23 cellular contexts compared by ENCODE assay signal in genomic region chr10:110972231-110973134, GRCh38. TPM values are rescaled to one million over a fixed set of nuclear protein-coding genes. Genes with fewer than 3 reads are reported as not detected.
DNase-seq lines count a peak whose midpoint lies in the region; ATAC-seq and TF ChIP-seq lines count a peak whose summit lies in the region.
"Had no signal": no experiment of that assay in that cellular context is flagged by ENCODE, and none has a peak within 500 bp of the region (broad histone marks: within the 10 kb centered on the region; RNA-seq: fewer than 3 reads in every experiment).

No MANE protein-coding gene starts in this region.

- TF ChIP-seq CTCF in activated B cell treated with CpG ODN at 0.5 μM for 24 hours (IDR thresholded peaks at IDR 0.05): no peak

- H3K27ac Mint-ChIP-seq in activated naive CD4-positive, alpha-beta T cell treated with anti-CD3 and anti-CD28 coated beads, Interleukin-2, amount 50 U/mL, for 24 hours: peak overlapping the region; percentile 27
- H3K27ac Mint-ChIP-seq in activated B cell treated with CpG ODN at 0.5 μM for 24 hours: peak overlapping the region; percentile 25
- H3K27ac Mint-ChIP-seq: activated CD4-positive, alpha-beta memory T cell treated with anti-CD3 and anti-CD28 coated beads for 36 hours; activated T-helper 2 cell treated with anti-CD3 and anti-CD28 coated beads, Interferon-gamma antibody, Interleukin-2, Interleukin-4, amounts not matched to agents 10 μg/mL and 5 μg/mL and 100 μg/mL, durations not matched to agents 14 hours and 24 hours and 36 hours had no signal

- POLR2A ChIA-PET in activated B cell treated with CpG ODN at 0.5 μM for 24 hours (lab: Charles Lee): interaction anchor here (0.6 kb wide), 2 partner anchors 39 to 45 kb away, joined by 3 to 4 read pairs; no protein-coding TSS in a partner anchor

- no peak for ATAC-seq in activated B cell treated with CpG ODN at 0.5 μM for 24 hours (ENCODE audit: low read depth)
- ATAC-seq: gastroesophageal sphincter had no signal

- H3K36me3 Mint-ChIP-seq in activated naive CD4-positive, alpha-beta T cell treated with anti-CD3 and anti-CD28 coated beads, Interleukin-2, amount 50 U/mL, for 24 hours: peaks cover 20% of the 10 kb centered on the region
- H3K36me3 Mint-ChIP-seq in activated B cell treated with CpG ODN at 0.5 μM for 24 hours (ENCODE audit: low read depth): peaks cover 39% of the 10 kb centered on the region

- no peak for DNase-seq in activated naive CD4-positive, alpha-beta T cell treated with Interleukin-2 at 50 U/mL for 16 hours
- DNase-seq in activated B cell treated with CpG ODN at 0.5 μM for 24 hours: no peak
- DNase-seq in kidney glomerular epithelial cell (lab: John Stamatoyannopoulos, UW): peak; percentile 24
- peak; percentile 76 for DNase-seq in renal cortical epithelial cell (ENCODE audit: low read depth)
- no peak for DNase-seq in NCI-H774 (lab: John Stamatoyannopoulos, UW)
- no peak for DNase-seq in substantia nigra (lab: John Stamatoyannopoulos, UW)
- DNase-seq in globus pallidus (ENCODE audit: low spot score): no peak
- DNase-seq: activated CD4-positive, alpha-beta memory T cell treated with anti-CD3 and anti-CD28 coated beads for 36 hours; activated CD8-positive, alpha-beta memory T cell treated with anti-CD3 and anti-CD28 coated beads, Interleukin-2, amount 50 U/mL, for 48 hours; BE2C; colonic mucosa; DMS79 treated with DMSO at 0.1 percent for 48 hours; NCI-H1105 treated with DMSO at 0.1 percent for 48 hours; NCI-H2081; NCI-H345; nucleus accumbens; OCI-M1; stimulated activated CD4-positive, alpha-beta T cell treated with anti-CD3 and anti-CD28 coated beads, Interleukin-2, amount 100 ng/mL, for 24 hours had no signal

- H3K9me3 Mint-ChIP-seq in activated naive CD4-positive, alpha-beta T cell treated with anti-CD3 and anti-CD28 coated beads, Interleukin-2, amount 50 U/mL, for 24 hours: peaks cover 5% of the 10 kb centered on the region
- no peaks in the 10 kb centered on the region for H3K9me3 Mint-ChIP-seq in activated B cell treated with CpG ODN at 0.5 μM for 24 hours
- H3K9me3 Mint-ChIP-seq: activated CD4-positive, alpha-beta memory T cell treated with anti-CD3 and anti-CD28 coated beads for 36 hours; activated T-helper 2 cell treated with anti-CD3 and anti-CD28 coated beads, Interferon-gamma antibody, Interleukin-2, Interleukin-4, amounts not matched to agents 10 μg/mL and 5 μg/mL and 100 μg/mL, durations not matched to agents 14 hours and 24 hours and 36 hours had no signal

- H3K27ac ChIP-seq in substantia nigra (ENCODE audit: low read depth, low read length, poor library complexity, severe bottlenecking): no peak overlapping the region
- H3K27ac ChIP-seq: breast epithelium, colonic mucosa, gastroesophageal sphincter, suprapubic skin had no signal

- no peaks in the 10 kb centered on the region for H3K27me3 Mint-ChIP-seq in activated naive CD4-positive, alpha-beta T cell treated with anti-CD3 and anti-CD28 coated beads, Interleukin-2, amount 50 U/mL, for 24 hours
- H3K27me3 Mint-ChIP-seq in activated B cell treated with CpG ODN at 0.5 μM for 24 hours: no peaks in the 10 kb centered on the region
- H3K27me3 Mint-ChIP-seq: activated CD4-positive, alpha-beta memory T cell treated with anti-CD3 and anti-CD28 coated beads for 36 hours had no signal

- H3K4me3 Mint-ChIP-seq in activated naive CD4-positive, alpha-beta T cell treated with anti-CD3 and anti-CD28 coated beads, Interleukin-2, amount 50 U/mL, for 24 hours: no peak overlapping the region
- H3K4me3 Mint-ChIP-seq in activated B cell treated with CpG ODN at 0.5 μM for 24 hours: no peak overlapping the region
- H3K4me3 Mint-ChIP-seq: activated CD4-positive, alpha-beta memory T cell treated with anti-CD3 and anti-CD28 coated beads for 36 hours had no signal

- CTCF ChIA-PET in activated B cell treated with CpG ODN at 0.5 μM for 24 hours (lab: Charles Lee): no interaction called here

- intact Hi-C loops in activated B cell treated with CpG ODN at 0.5 μM for 24 hours (cut with micrococcal nuclease): loop anchor here (1.0 to 5.0 kb wide), 3 partner anchors 7 to 50 kb away; no protein-coding TSS in a partner anchor

- H3K4me1 Mint-ChIP-seq in activated naive CD4-positive, alpha-beta T cell treated with anti-CD3 and anti-CD28 coated beads, Interleukin-2, amount 50 U/mL, for 24 hours: peaks cover 66% of the 10 kb centered on the region
- peaks cover 77% of the 10 kb centered on the region for H3K4me1 Mint-ChIP-seq in activated B cell treated with CpG ODN at 0.5 μM for 24 hours

RNA-seq across cellular contexts. Expression of gene SHOC2, which starts 53.1 kb away (rescaled TPM):
- total RNA-seq in activated B cell treated with CpG ODN at 0.5 μM for 24 hours (92.7 and 106 TPM in 2 replicates), renal cortical epithelial cell (63.4 and 79.0 TPM in 2 replicates)

RNA-seq across cellular contexts. Expression of gene BBIP1, which starts 53.5 kb away (rescaled TPM):
- 28.4 and 29.0 TPM in 2 replicates for total RNA-seq in activated B cell treated with CpG ODN at 0.5 μM for 24 hours
- total RNA-seq in renal cortical epithelial cell: 19.1 and 37.1 TPM in 2 replicates

Comparison
In these comparisons a context has a peak if more than half of its experiments do, and no peak if none do; other contexts are left out.
1. DNase-seq: peak in kidney glomerular epithelial cell (single experiment) and renal cortical epithelial cell (single experiment); none in activated naive CD4-positive, alpha-beta T cell treated with Interleukin-2 at 50 U/mL for 16 hours (single experiment), activated B cell treated with CpG ODN at 0.5 μM for 24 hours (single experiment), NCI-H774 (single experiment), substantia nigra (0 of 49) and globus pallidus (single experiment).